ENCODE assay signal across 1 cellular context in the genomic region with DNA sequence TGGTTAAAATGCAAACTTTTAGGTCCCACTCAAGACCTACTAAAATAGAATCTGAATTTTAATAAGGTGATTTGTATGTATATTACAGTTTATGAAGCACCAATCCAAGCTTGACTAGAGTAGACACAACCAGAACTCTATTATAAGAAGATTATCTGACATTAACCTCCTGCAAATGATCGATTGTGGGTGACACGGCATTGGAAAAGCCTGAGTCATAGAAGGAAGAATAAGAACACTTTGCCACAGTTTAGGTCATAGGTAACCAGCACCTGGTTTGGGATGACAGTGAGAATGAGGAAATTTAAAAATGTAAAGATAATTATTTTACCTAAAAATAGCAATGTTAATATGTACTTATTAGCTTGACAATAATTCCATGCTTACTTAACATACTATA.
TF ChIP-seq lines count a peak whose summit lies in the region.

No MANE protein-coding gene starts in this region.

TF ChIP-seq in HCT116, 20 proteins besides CTCF, POLR2A, EP300 and RAD21 (continued from another document):
- TF ChIP-seq EZH2 (IDR thresholded peaks at IDR 0.05): no peak
- TF ChIP-seq, protein P1, sequence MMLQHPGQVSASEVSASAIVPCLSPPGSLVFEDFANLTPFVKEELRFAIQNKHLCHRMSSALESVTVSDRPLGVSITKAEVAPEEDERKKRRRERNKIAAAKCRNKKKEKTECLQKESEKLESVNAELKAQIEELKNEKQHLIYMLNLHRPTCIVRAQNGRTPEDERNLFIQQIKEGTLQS (IDR thresholded peaks at IDR 0.05): no peak
- TF ChIP-seq SRF (IDR thresholded peaks at IDR 0.05; ENCODE audit: low read depth): no peak
- no peak for TF ChIP-seq SIN3A (IDR thresholded peaks at IDR 0.05; ENCODE audit: low read depth)
- no peak for TF ChIP-seq CEBPB (IDR thresholded peaks at IDR 0.05; ENCODE audit: low read depth)
- TF ChIP-seq EZH2phosphoT487 (IDR thresholded peaks at IDR 0.05; ENCODE audit: borderline replicate concordance): no peak
- TF ChIP-seq, protein P2, sequence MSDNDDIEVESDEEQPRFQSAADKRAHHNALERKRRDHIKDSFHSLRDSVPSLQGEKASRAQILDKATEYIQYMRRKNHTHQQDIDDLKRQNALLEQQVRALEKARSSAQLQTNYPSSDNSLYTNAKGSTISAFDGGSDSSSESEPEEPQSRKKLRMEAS (IDR thresholded peaks at IDR 0.05): no peak
- no peak for TF ChIP-seq POLR2AphosphoS5 (IDR thresholded peaks at IDR 0.05; ENCODE audit: low read depth, low read length)
- TF ChIP-seq ELF1 (IDR thresholded peaks at IDR 0.05; ENCODE audit: borderline replicate concordance, low read depth): no peak
- TF ChIP-seq EGR1 (IDR thresholded peaks at IDR 0.05; ENCODE audit: low read depth): no peak
- TF ChIP-seq JUND (IDR thresholded peaks at IDR 0.05): peak; percentile 40
